In genomic region chr10:73979428-73980407, GRCh38 we compare ENCODE assay signal across 15 cellular contexts. TPM values are rescaled to one million over a fixed set of nuclear protein-coding genes. Genes with fewer than 3 reads are reported as not detected.
DNase-seq lines count a peak whose midpoint lies in the region; FAIRE-seq and TF ChIP-seq lines count a peak whose summit lies in the region.
"Had no signal": no experiment of that assay in that cellular context is flagged by ENCODE, and none has a peak within 500 bp of the region (broad histone marks: within the 10 kb centered on the region; RNA-seq: fewer than 3 reads in every experiment).

No MANE protein-coding gene starts in this region.

- H3K14ac ChIP-seq in neuronal stem cell (ENCODE audit: low read length) = no peak overlapping the region
- no peak overlapping the region for H3K14ac ChIP-seq in trophoblast cell (ENCODE audit: low read length)

- H4K8ac ChIP-seq in neuronal stem cell (ENCODE audit: low read depth, low read length) (no peak overlapping the region), trophoblast cell (ENCODE audit: low read depth, low read length) (no peak overlapping the region)

- H4K12ac ChIP-seq in trophoblast cell (ENCODE audit: low read depth, low read length) = no peak overlapping the region

- H3K27ac ChIP-seq in DOHH2 (ENCODE audit: low read depth, low read length) (peak overlapping the region; percentile 38), neuronal stem cell (replicated peaks; ENCODE audit: low read length) (no peak overlapping the region), trophoblast cell (ENCODE audit: low read depth, low read length) (no peak overlapping the region), uterus (peak overlapping the region in 1 of 2 donors; percentile 22), small intestine (ENCODE audit: low read depth in 1 of 2, low read length in 1 of 2) (no peak overlapping the region)
- H3K27ac ChIP-seq: C4-2B had no signal

- no peak overlapping the region for H3K23ac ChIP-seq in neuronal stem cell (ENCODE audit: low read depth, low read length, poor library complexity)
- H3K23ac ChIP-seq in trophoblast cell (ENCODE audit: low read length) = no peak overlapping the region

- WGBS in neuronal stem cell (ENCODE audit: extremely low coverage in 2 of 2, insufficient read length in 2 of 2, insufficient replicate concordance in 1 of 2), 2 donors = no CpG with 5 or more reads among the region's 7 CpGs
- no CpG with 5 or more reads among the region's 7 CpGs for WGBS in trophoblast cell (ENCODE audit: extremely low coverage, insufficient coverage, insufficient read length)
- WGBS in small intestine, 3 donors = 64 to 85% (median 79%) methylated on average over 7 of the region's 7 CpGs

- H2AK5ac ChIP-seq in neuronal stem cell (ENCODE audit: low read depth, low read length) (no peak overlapping the region), trophoblast cell (ENCODE audit: low read length) (no peak overlapping the region)

- no peak overlapping the region for H2BK12ac ChIP-seq in neuronal stem cell (ENCODE audit: low read length)
- H2BK12ac ChIP-seq in trophoblast cell (ENCODE audit: low read length) = no peak overlapping the region

- H3K79me1 ChIP-seq in neuronal stem cell (ENCODE audit: low read depth, low read length) (no peaks in the 10 kb centered on the region), trophoblast cell (ENCODE audit: low read length) (no peaks in the 10 kb centered on the region)

- H3K9me2 ChIP-seq in DOHH2 (replicated peaks; ENCODE audit: control insufficient read depth, low read length) = no peaks in the 10 kb centered on the region

- peak overlapping the region; percentile 81 for H2AFZ ChIP-seq in neuronal stem cell (ENCODE audit: low read length)
- no peak overlapping the region for H2AFZ ChIP-seq in trophoblast cell (ENCODE audit: insufficient read depth, low read length, poor library complexity)

- no peaks in the 10 kb centered on the region for H3K36me3 ChIP-seq in DOHH2 (ENCODE audit: control insufficient read depth, low read length)
- no peaks in the 10 kb centered on the region for H3K36me3 ChIP-seq in neuronal stem cell (replicated peaks in 1 of 2; ENCODE audit: control insufficient read depth in 2 of 2, insufficient read depth in 2 of 2, low read length in 2 of 2)
- H3K36me3 ChIP-seq in trophoblast cell (ENCODE audit: control insufficient read depth in 1 of 2, insufficient read depth in 2 of 2, low read length in 2 of 2) = no peaks in the 10 kb centered on the region
- no peaks in the 10 kb centered on the region for H3K36me3 ChIP-seq in uterus
- no peaks in the 10 kb centered on the region for H3K36me3 ChIP-seq in small intestine (ENCODE audit: control insufficient read depth in 2 of 2, insufficient read depth in 2 of 2, low read length in 2 of 2)

- H4K91ac ChIP-seq in neuronal stem cell (ENCODE audit: low read depth, low read length, poor library complexity) = no peak overlapping the region
- no peak overlapping the region for H4K91ac ChIP-seq in trophoblast cell (ENCODE audit: low read depth, low read length)

- no peak overlapping the region for H3K4ac ChIP-seq in neuronal stem cell (ENCODE audit: low read length)
- no peak overlapping the region for H3K4ac ChIP-seq in trophoblast cell (ENCODE audit: low read depth, low read length)

- intact Hi-C loops in uterus (cut with DNase I; ENCODE audit: low total_unique reads) = no loop called here

- H3K4me3 ChIP-seq in DOHH2 (ENCODE audit: low read length) (peak overlapping the region; percentile 44), neuronal stem cell (ENCODE audit: low read length in 2 of 2) (no peak overlapping the region), trophoblast cell (ENCODE audit: low read depth, low read length) (no peak overlapping the region), uterus (no peak overlapping the region), small intestine (ENCODE audit: low read depth in 1 of 2, low read length in 2 of 2) (no peak overlapping the region)

- no peak overlapping the region for H3K9ac ChIP-seq in neuronal stem cell (ENCODE audit: low read depth, low read length, poor library complexity)
- no peak overlapping the region for H3K9ac ChIP-seq in trophoblast cell (ENCODE audit: low read length)

- H3K4me1 ChIP-seq in DOHH2 (ENCODE audit: control insufficient read depth, low read length) (peaks cover 38% of the 10 kb centered on the region), neuronal stem cell (ENCODE audit: control insufficient read depth in 2 of 2, insufficient read depth in 1 of 2, low read depth in 1 of 2, low read length in 2 of 2) (peaks cover 6 to 10% of the 10 kb centered on the region in 2 donors), trophoblast cell (ENCODE audit: control insufficient read depth in 1 of 2, insufficient read depth in 2 of 2, low read length in 2 of 2) (no peaks in the 10 kb centered on the region), uterus (no peaks in the 10 kb centered on the region), small intestine (ENCODE audit: control insufficient read depth in 2 of 2, insufficient read depth in 1 of 2, low read depth in 1 of 2, low read length in 1 of 2) (no peaks in the 10 kb centered on the region)

- H3K79me2 ChIP-seq in DOHH2 (ENCODE audit: control insufficient read depth, low read length) (no peaks in the 10 kb centered on the region), trophoblast cell (ENCODE audit: control insufficient read depth, insufficient read depth, low read length, poor library complexity) (no peaks in the 10 kb centered on the region)

- H3F3A ChIP-seq in DOHH2 (ENCODE audit: control insufficient read depth, insufficient read depth) = 0 out of 2 replicates have a peak, but pooled peaks cover 3% of the 10 kb centered on the region

- no peak overlapping the region for H2BK15ac ChIP-seq in neuronal stem cell (ENCODE audit: low read length)

- H3K27me3 ChIP-seq in DOHH2 (ENCODE audit: control insufficient read depth, low read length) (no peaks in the 10 kb centered on the region), neuronal stem cell (ENCODE audit: control insufficient read depth in 3 of 3, insufficient read depth in 3 of 3, low read depth in 1 of 3, low read length in 3 of 3) (no peaks in the 10 kb centered on the region), trophoblast cell (ENCODE audit: insufficient read depth, low read length) (no peaks in the 10 kb centered on the region), uterus (no peaks in the 10 kb centered on the region), small intestine (ENCODE audit: control insufficient read depth in 2 of 2, insufficient read depth in 2 of 2, low read length in 2 of 2) (no peaks in the 10 kb centered on the region)

- no peaks in the 10 kb centered on the region for H4K20me1 ChIP-seq in DOHH2 (ENCODE audit: control insufficient read depth, insufficient read depth, low read depth, low read length)

- no peak for TF ChIP-seq CTCF in DOHH2 (IDR thresholded peaks at IDR 0.05; ENCODE audit: low read depth, low read length, poor library complexity, severe bottlenecking)
- TF ChIP-seq CTCF in uterus (IDR thresholded peaks at IDR 0.05) = no peak

- no peak for TF ChIP-seq POLR2A in uterus (IDR thresholded peaks at IDR 0.05)

- H3K18ac ChIP-seq in neuronal stem cell (ENCODE audit: low read length) (no peak overlapping the region), trophoblast cell (ENCODE audit: low read length) (no peak overlapping the region)

- H2BK5ac ChIP-seq in neuronal stem cell (ENCODE audit: low read length) = no peak overlapping the region
- no peak overlapping the region for H2BK5ac ChIP-seq in trophoblast cell (ENCODE audit: low read depth, low read length, poor library complexity)

- FAIRE-seq in small intestine (lab: Jason Lieb, UNC) = no peak

- peak; percentile 93 for DNase-seq in MV-4-11 (lab: John Stamatoyannopoulos, UW)
- peak; percentile 58 for DNase-seq in amniotic epithelial cell (ENCODE audit: low read depth)
- DNase-seq in neuronal stem cell (ENCODE audit: low spot score) = no peak
- no peak for DNase-seq in trophoblast cell
- DNase-seq in NCI-H1694 treated with DMSO at 0.1 percent for 48 hours (lab: John Stamatoyannopoulos, UW) = no peak
- DNase-seq in uterus = no peak
- DNase-seq in small intestine = no peak
- DNase-seq: activated CD4-positive, alpha-beta T cell treated with anti-CD3 and anti-CD28 coated beads for 36 hours; anterior cingulate cortex; dermis blood vessel endothelial cell; NCI-H187 treated with DMSO at 0.1 percent for 48 hours; NCI-H774; stimulated activated naive CD4-positive, alpha-beta T cell had no signal

- H3K9me3 ChIP-seq in DOHH2 (ENCODE audit: control insufficient read depth, insufficient read depth, low read length) (no peaks in the 10 kb centered on the region), neuronal stem cell (replicated peaks in 1 of 2; ENCODE audit: control insufficient read depth in 2 of 2, insufficient read depth in 1 of 2, low read depth in 1 of 2, low read length in 2 of 2) (peaks cover 0 to 2% of the 10 kb centered on the region in 2 donors), trophoblast cell (ENCODE audit: insufficient read depth, low read depth, low read length) (peaks cover 2% of the 10 kb centered on the region), uterus (no peaks in the 10 kb centered on the region), small intestine (ENCODE audit: control insufficient read depth, low read depth) (no peaks in the 10 kb centered on the region)

- H3K4me2 ChIP-seq in DOHH2 (ENCODE audit: low read length) = peak overlapping the region; percentile 58
- H3K4me2 ChIP-seq in neuronal stem cell (ENCODE audit: insufficient read depth, low read length, poor library complexity, severe bottlenecking) = no peak overlapping the region
- H3K4me2 ChIP-seq in trophoblast cell (ENCODE audit: low read length) = no peak overlapping the region

- no peak overlapping the region for H2BK120ac ChIP-seq in neuronal stem cell (ENCODE audit: low read depth, low read length)
- no peak overlapping the region for H2BK120ac ChIP-seq in trophoblast cell (ENCODE audit: insufficient read depth, low read length, poor library complexity)

RNA-seq across cellular contexts. Expression of gene VCL, which starts 18.2 kb away (rescaled TPM):
- polyA plus RNA-seq in neuronal stem cell (2013, experiment 1 of 2) = 72.7 TPM
- polyA plus RNA-seq in neuronal stem cell (2013, experiment 2 of 2) = 73.3 TPM
- 100 and 103 TPM in 2 replicates for polyA plus RNA-seq in trophoblast cell (2013)
- total RNA-seq in uterus = 100 to 1,000 TPM in 3 of 4 donors, 10 to 100 TPM in 1; 77.4 to 313 (median 215) TPM
- polyA plus RNA-seq in small intestine = 10 to 100 TPM in 2 of 3 donors, 1 to 10 TPM in 1; 8.9 to 32.2 (median 11.6) TPM

Comparison
In these comparisons a context has a peak if more than half of its experiments do, and no peak if none do; other contexts are left out.
1. DNase-seq: peak in MV-4-11 (single experiment) and amniotic epithelial cell (single experiment); none in neuronal stem cell (single experiment), trophoblast cell (0 of 2), NCI-H1694 treated with DMSO at 0.1 percent for 48 hours (single experiment), uterus (0 of 2) and small intestine (single experiment).